Comparison of ENCODE assay signal across 8 cellular contexts in the genomic region with DNA sequence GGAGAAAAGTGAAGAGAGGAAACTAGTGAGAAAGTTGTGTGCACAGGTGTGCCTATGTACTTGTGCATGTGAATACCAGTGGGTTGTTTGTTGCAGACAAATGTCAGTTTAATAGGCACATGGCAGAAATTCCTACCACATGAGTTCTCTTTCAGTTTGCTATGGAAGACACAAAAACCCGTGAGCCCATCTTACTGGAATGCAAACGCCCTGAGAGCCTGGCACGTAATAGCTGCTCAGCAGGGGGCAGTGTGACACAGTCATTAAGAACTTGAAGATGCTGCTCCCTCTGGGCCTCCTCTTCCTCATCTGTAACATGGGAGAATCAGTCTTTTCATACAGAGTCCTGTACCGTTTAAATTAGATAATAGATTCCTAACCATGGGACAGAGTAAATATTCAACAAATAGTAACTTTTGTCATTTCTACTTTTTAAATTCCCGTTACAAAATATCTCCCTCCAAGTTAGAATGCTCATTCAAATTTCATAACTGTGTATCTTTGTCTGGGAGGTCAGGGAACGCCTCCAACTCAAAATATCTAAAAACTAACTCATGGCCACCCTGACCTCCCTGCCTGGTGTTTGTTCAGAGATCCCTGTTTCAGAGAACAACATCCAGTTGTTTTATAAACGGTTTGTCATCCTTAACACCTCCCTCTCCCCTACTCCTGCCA.
DNase-seq lines count a peak whose midpoint lies in the region; ATAC-seq and TF ChIP-seq lines count a peak whose summit lies in the region.

No MANE protein-coding gene starts in this region.

- no peak overlapping the region for H2AFZ ChIP-seq in mammary epithelial cell (ENCODE audit: low read depth, low read length)

- no peaks in the 10 kb centered on the region for H3K9me3 ChIP-seq in mammary epithelial cell (replicated peaks; ENCODE audit: insufficient read depth, low read length)
- H3K9me3 ChIP-seq in transverse colon: no peaks in the 10 kb centered on the region

- H3K27ac ChIP-seq in mammary epithelial cell (ENCODE audit: insufficient read depth, low read depth, low read length) (no peak overlapping the region), transverse colon (no peak overlapping the region)

- H3K9ac ChIP-seq in mammary epithelial cell (ENCODE audit: insufficient read depth, low read length): no peak overlapping the region

- H3K4me2 ChIP-seq in mammary epithelial cell (ENCODE audit: insufficient read depth, low read depth, low read length): no peak overlapping the region

- no peak for TF ChIP-seq EP300 in transverse colon (IDR thresholded peaks at IDR 0.05; ENCODE audit: low read depth)

- no peak overlapping the region for H3K4me3 ChIP-seq in mammary epithelial cell (replicated peaks in 1 of 3; ENCODE audit: insufficient read depth in 1 of 3, low read depth in 2 of 3, low read length in 3 of 3)
- H3K4me3 ChIP-seq in kidney epithelial cell (ENCODE audit: low read depth, low read length): no peak overlapping the region
- H3K4me3 ChIP-seq in transverse colon: no peak overlapping the region

- WGBS in mammary epithelial cell (ENCODE audit: low coverage, missing lambda C conversion rate): 73% methylated on average over 7 of the region's 7 CpGs
- WGBS in transverse colon (ENCODE audit: low coverage in 1 of 2), 2 donors: 36 to 48% methylated on average over 4 to 7 of the region's 7 CpGs

- no TSS peak for BruUV-seq in mammary epithelial cell (replicated peaks; lab: Mats Ljungman, UMichigan)

- H4K20me1 ChIP-seq in mammary epithelial cell (ENCODE audit: insufficient read depth, low read length): no peaks in the 10 kb centered on the region

- in situ Hi-C loops in mammary epithelial cell (cut with MboI; ENCODE audit: low sequenced_read_pairs in 2 of 2): loop anchor here in 1 of 2 donors (25.0 kb wide), 3 partner anchors 599 to 1051 kb away; partner anchors contain the start of gene MAFB
- in situ Hi-C loops in transverse colon (cut with MboI; ENCODE audit: low pct_ligation_motif_present in 1 of 4, low pct_unique_long_range_greater_than_20kb in 1 of 4, low sequenced_read_pairs in 3 of 4): loop anchor here (10.0 to 25.0 kb wide), 4 partner anchors 801 to 1076 kb away; partner anchors contain the start of gene MAFB (in 3 of the 4)

- dilution Hi-C loops in mammary epithelial cell (cut with HindIII; ENCODE audit: low sequenced_read_pairs): no loop called here

- intact Hi-C loops in Right ventricle myocardium inferior (cut with DNase I) (loop anchor here (5.0 kb wide), 1 partner anchor 801 kb away; the partner anchor contains the start of gene MAFB), cardiac septum (cut with DNase I) (loop anchor here (2.0 to 10.0 kb wide), 3 partner anchors 369 to 1079 kb away; no protein-coding TSS in a partner anchor), mammary epithelial cell (cut with micrococcal nuclease) (loop anchor here (1.0 to 2.0 kb wide), 5 partner anchors 274 to 1077 kb away; partner anchors contain the start of gene MAFB), transverse colon (cut with DNase I; ENCODE audit: low total_unique reads) (no loop called here)

- no peaks in the 10 kb centered on the region for H3K79me2 ChIP-seq in mammary epithelial cell (ENCODE audit: insufficient read depth, low read length)

- ATAC-seq in Right ventricle myocardium inferior: peak; percentile 89
- no peak for ATAC-seq in GM19397 (IDR thresholded peaks at IDR 0.05; ENCODE audit: unreplicated experiment)

- CTCF ChIA-PET in mammary epithelial cell (lab: Charles Lee; ENCODE audit: low non-redundant PET): no interaction called here

- no peaks in the 10 kb centered on the region for H3K4me1 ChIP-seq in mammary epithelial cell (ENCODE audit: insufficient read depth, low read length)
- no peaks in the 10 kb centered on the region for H3K4me1 ChIP-seq in transverse colon

- TF ChIP-seq POLR2A in transverse colon (IDR thresholded peaks at IDR 0.05): no peak

- peak; percentile 58 to 59 for TF ChIP-seq CTCF in mammary epithelial cell (conservative IDR thresholded peaks at IDR 0.05 in 1 of 2, IDR thresholded peaks at IDR 0.05 in 1 of 2; ENCODE audit: extremely low read depth in 1 of 2, insufficient read depth in 1 of 2, low read depth in 1 of 2, low read length in 2 of 2)
- peak; percentile 48 for TF ChIP-seq CTCF in kidney epithelial cell (IDR thresholded peaks at IDR 0.05; ENCODE audit: insufficient read depth, low read length, poor library complexity, severe bottlenecking)
- TF ChIP-seq CTCF in transverse colon (IDR thresholded peaks at IDR 0.05): peak; percentile 34 to 46 (median 35)

- H3K27me3 ChIP-seq in mammary epithelial cell (ENCODE audit: insufficient read depth, low read length) (no peaks in the 10 kb centered on the region), kidney epithelial cell (ENCODE audit: control insufficient read depth, insufficient read depth, low read length) (no peaks in the 10 kb centered on the region), transverse colon (no peaks in the 10 kb centered on the region)

- H3K36me3 ChIP-seq in mammary epithelial cell (ENCODE audit: insufficient read depth, low read length) (no peaks in the 10 kb centered on the region), kidney epithelial cell (ENCODE audit: control insufficient read depth, insufficient read depth, low read length) (no peaks in the 10 kb centered on the region), transverse colon (no peaks in the 10 kb centered on the region)

- DNase-seq in Right ventricle myocardium inferior (ENCODE audit: missing footprints): peak; percentile 81
- DNase-seq in cardiac septum (ENCODE audit: low spot score): no peak
- peak; percentile 87 for DNase-seq in NCI-H82 (lab: John Stamatoyannopoulos, UW)
- DNase-seq in mammary epithelial cell: peak; percentile 61
- no peak for DNase-seq in kidney epithelial cell (ENCODE audit: low read depth)
- DNase-seq in transverse colon: peak; percentile 47
- DNase-seq in stimulated activated naive CD4-positive, alpha-beta T cell (lab: John Stamatoyannopoulos, UW): no peak

Comparison
In these comparisons a context has a peak if more than half of its experiments do, and no peak if none do; other contexts are left out.
1. DNase-seq: peak in Right ventricle myocardium inferior (single experiment), NCI-H82 (single experiment), mammary epithelial cell (single experiment) and transverse colon (single experiment); none in cardiac septum (single experiment), kidney epithelial cell (single experiment) and stimulated activated naive CD4-positive, alpha-beta T cell (0 of 6).
2. Peak in every context shown above with its lines, with median percentiles within 50 percentile points of each other: CTCF ChIP-seq.